8 cellular contexts compared by ENCODE assay signal in genomic region chr13:75762066-75762937, GRCh38.
DNase-seq lines count a peak whose midpoint lies in the region; ATAC-seq and TF ChIP-seq lines count a peak whose summit lies in the region.

No MANE protein-coding gene starts in this region.

- TF ChIP-seq CTCF in liver (IDR thresholded peaks at IDR 0.05; ENCODE audit: low read depth, low read length, missing input control) (no peak), upper lobe of left lung (IDR thresholded peaks at IDR 0.05) (no peak)

- peak overlapping the region; percentile 88 for H3K4me3 Mint-ChIP-seq in activated naive CD4-positive, alpha-beta T cell treated with anti-CD3 and anti-CD28 coated beads, Interleukin-2, amount 50 U/mL, for 24 hours

- DNase-seq in stimulated activated naive CD4-positive, alpha-beta T cell (lab: John Stamatoyannopoulos, UW), result peak in 5 of 6 experiments; percentile 3 to 72 (median 65)
- DNase-seq in stimulated activated naive CD4-positive, alpha-beta T cell treated with Interleukin-2 at 50 U/mL for 16 hours (lab: John Stamatoyannopoulos, UW), result no peak
- DNase-seq in upper lobe of left lung (peak in 1 of 2 donors; percentile 54), nucleus accumbens (lab: John Stamatoyannopoulos, UW) (no peak)
- no peak for DNase-seq in activated effector memory CD4-positive, alpha-beta T cell treated with anti-CD3 and anti-CD28 coated beads, Interleukin-2, amount 50 U/mL, for 16 hours

- ATAC-seq in HG03159 (IDR thresholded peaks at IDR 0.05; ENCODE audit: unreplicated experiment) (peak; percentile 89), upper lobe of left lung (ENCODE audit: low FRiP score in 2 of 2) (peak; percentile 54 to 78)

- WGBS in liver, result 12% methylated on average over 7 of the region's 7 CpGs
- WGBS in upper lobe of left lung, 2 donors, result 14 to 16% methylated on average over 7 of the region's 7 CpGs

- TF ChIP-seq RAD21 in liver (IDR thresholded peaks at IDR 0.05), result no peak

- H3K9me3 Mint-ChIP-seq in activated naive CD4-positive, alpha-beta T cell treated with anti-CD3 and anti-CD28 coated beads, Interleukin-2, amount 50 U/mL, for 24 hours, result no peaks in the 10 kb centered on the region

- peak overlapping the region; percentile 95 for H3K27ac Mint-ChIP-seq in activated naive CD4-positive, alpha-beta T cell treated with anti-CD3 and anti-CD28 coated beads, Interleukin-2, amount 50 U/mL, for 24 hours

- peak in 2 of 4 donors; percentile 84 for TF ChIP-seq POLR2A in upper lobe of left lung (IDR thresholded peaks at IDR 0.05)

- H3K27ac ChIP-seq in liver (ENCODE audit: low read depth in 1 of 2, low read length in 2 of 2) (peak overlapping the region; percentile 82 to 84), upper lobe of left lung (peak overlapping the region; percentile 75 to 84 (median 80))

- H3K4me1 ChIP-seq in liver (ENCODE audit: control insufficient read depth in 4 of 4, insufficient read depth in 4 of 4, low read length in 3 of 4), result peaks cover 8 to 47% (median 22%) of the 10 kb centered on the region in 4 donors
- H3K4me1 ChIP-seq in upper lobe of left lung, result peaks cover 0 to 12% (median 8%) of the 10 kb centered on the region in 4 donors

- H3K4me3 ChIP-seq in liver (ENCODE audit: low read depth in 1 of 3, low read length in 3 of 3) (peak overlapping the region; percentile 55 to 86 (median 73)), upper lobe of left lung (peak overlapping the region in 3 of 4 donors; percentile 34 to 43 (median 42))

- TF ChIP-seq EP300 in upper lobe of left lung (IDR thresholded peaks at IDR 0.05), result peak in 3 of 4 donors; percentile 53 to 92 (median 88)

- H3K9me3 ChIP-seq in liver (ENCODE audit: control insufficient read depth in 4 of 4, low read length in 3 of 4) (no peaks in the 10 kb centered on the region), upper lobe of left lung (no peaks in the 10 kb centered on the region)

- H3K27me3 ChIP-seq in liver (ENCODE audit: control insufficient read depth in 4 of 4, insufficient read depth in 4 of 4, low read length in 3 of 4) (no peaks in the 10 kb centered on the region), upper lobe of left lung (no peaks in the 10 kb centered on the region)

- H3K9ac ChIP-seq in liver (ENCODE audit: low read depth in 1 of 2, low read length in 2 of 2), result peak overlapping the region; percentile 84 to 98

- H3K36me3 Mint-ChIP-seq in activated naive CD4-positive, alpha-beta T cell treated with anti-CD3 and anti-CD28 coated beads, Interleukin-2, amount 50 U/mL, for 24 hours, result peaks cover 6% of the 10 kb centered on the region

- H3K36me3 ChIP-seq in liver (ENCODE audit: control insufficient read depth in 4 of 4, insufficient read depth in 3 of 4, low read depth in 1 of 4, low read length in 3 of 4), result no peaks in the 10 kb centered on the region
- H3K36me3 ChIP-seq in upper lobe of left lung, result no peaks in the 10 kb centered on the region

- H3K27me3 Mint-ChIP-seq in activated naive CD4-positive, alpha-beta T cell treated with anti-CD3 and anti-CD28 coated beads, Interleukin-2, amount 50 U/mL, for 24 hours, result no peaks in the 10 kb centered on the region

- peaks cover 82% of the 10 kb centered on the region for H3K4me1 Mint-ChIP-seq in activated naive CD4-positive, alpha-beta T cell treated with anti-CD3 and anti-CD28 coated beads, Interleukin-2, amount 50 U/mL, for 24 hours

TF ChIP-seq in liver, 16 proteins besides CTCF, POLR2A, EP300 and RAD21:
- no peak for TF ChIP-seq MAX (IDR thresholded peaks at IDR 0.05)
- peak; percentile 37 for TF ChIP-seq ATF3 (IDR thresholded peaks at IDR 0.05)
- peak; percentile 31 to 33 for TF ChIP-seq HNF4A (conservative IDR thresholded peaks at IDR 0.05)
- TF ChIP-seq REST (IDR thresholded peaks at IDR 0.05), result no peak
- TF ChIP-seq FOXA1 (IDR thresholded peaks at IDR 0.05), result no peak
- TF ChIP-seq HNF4G (IDR thresholded peaks at IDR 0.05), result no peak
- no peak for TF ChIP-seq NR2F2 (IDR thresholded peaks at IDR 0.05)
- peak in 1 of 2 donors; percentile 20 for TF ChIP-seq RXRA (IDR thresholded peaks at IDR 0.05)

Comparison
In these comparisons a context has a peak if more than half of its experiments do, and no peak if none do; other contexts are left out.
1. DNase-seq: peak in stimulated activated naive CD4-positive, alpha-beta T cell (5 of 6); none in stimulated activated naive CD4-positive, alpha-beta T cell treated with Interleukin-2 at 50 U/mL for 16 hours (single experiment), nucleus accumbens (0 of 56) and activated effector memory CD4-positive, alpha-beta T cell treated with anti-CD3 and anti-CD28 coated beads, Interleukin-2, amount 50 U/mL, for 16 hours (single experiment).